ENCODE assay signal across 15 cellular contexts in the genomic region with DNA sequence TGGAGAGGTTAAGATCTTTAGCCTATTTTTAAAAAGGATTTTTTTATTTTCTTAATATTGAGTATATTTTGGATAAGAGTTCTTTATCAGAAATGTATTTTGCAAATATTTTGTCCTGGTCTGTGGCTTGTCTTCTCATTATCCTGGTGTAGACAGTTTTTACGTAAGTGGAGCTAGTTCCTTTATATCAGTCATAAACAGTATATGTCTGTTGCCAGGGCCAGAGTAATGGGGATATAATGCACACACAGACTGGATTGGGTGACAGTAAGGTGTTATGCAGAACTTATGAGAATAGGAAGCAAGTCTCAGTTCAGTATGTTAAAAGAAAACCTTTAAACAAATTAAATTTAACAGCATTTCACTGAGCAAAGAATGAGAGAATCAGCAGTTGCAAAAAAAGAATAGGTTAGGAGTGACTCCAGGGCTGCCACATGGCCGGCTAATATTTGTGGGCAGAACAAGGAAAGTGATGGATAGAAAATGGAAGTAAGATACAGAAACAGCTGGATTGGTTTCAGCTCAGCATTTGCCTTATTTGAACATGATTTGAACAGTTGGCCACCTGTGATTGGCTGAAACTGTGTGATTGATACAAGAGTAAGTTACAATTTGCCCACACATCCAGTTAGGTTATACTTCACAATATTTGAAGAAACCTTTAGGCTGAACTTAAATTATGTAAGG.
DNase-seq lines count a peak whose midpoint lies in the region; ATAC-seq and TF ChIP-seq lines count a peak whose summit lies in the region.
"Had no signal": no experiment of that assay in that cellular context is flagged by ENCODE, and none has a peak within 500 bp of the region (broad histone marks: within the 10 kb centered on the region; RNA-seq: fewer than 3 reads in every experiment).

No MANE protein-coding gene starts in this region.

- intact Hi-C loops in A673 (cut with micrococcal nuclease; ENCODE audit: unreplicated experiment), result no loop called here

- CTCF ChIA-PET in A673 (lab: Charles Lee), result interaction anchor here (1.3 kb wide), 1 partner anchor 172 kb away, joined by 4 read pairs; no protein-coding TSS in a partner anchor

- H3K4me1 ChIP-seq in OCI-LY3 (ENCODE audit: low read length) (peaks cover 36% of the 10 kb centered on the region), A673 (ENCODE audit: insufficient read depth, low read length, poor library complexity, severe bottlenecking) (no peaks in the 10 kb centered on the region)

- no TSS peak for BruUV-seq in A673 (replicated peaks; lab: Mats Ljungman, UMichigan)

- POLR2A ChIA-PET in A673 (lab: Charles Lee; ENCODE audit: low non-redundant PET), result no interaction called here

- ATAC-seq in GM18511 (IDR thresholded peaks at IDR 0.05; ENCODE audit: unreplicated experiment) (peak; percentile 54), GM21367 (IDR thresholded peaks at IDR 0.05; ENCODE audit: unreplicated experiment) (peak; percentile 25), HG03039 (IDR thresholded peaks at IDR 0.05; ENCODE audit: unreplicated experiment) (peak; percentile 26)
- ATAC-seq: CD8-positive, alpha-beta T cell had no signal

- peak overlapping the region; percentile 84 for H3K4me2 ChIP-seq in OCI-LY3 (ENCODE audit: low read length)

- TF ChIP-seq CTCF in OCI-LY3 (IDR thresholded peaks at IDR 0.05; ENCODE audit: low read depth, low read length) (no peak), A673 (conservative IDR thresholded peaks at IDR 0.05; ENCODE audit: low read depth, low read length) (no peak)

- no peak overlapping the region for H2AFZ ChIP-seq in OCI-LY3 (ENCODE audit: low read depth, low read length)

- H3K27ac ChIP-seq in OCI-LY3 (ENCODE audit: low read length) (peak overlapping the region; percentile 96), A673 (ENCODE audit: low read depth, low read length, poor library complexity, severe bottlenecking) (no peak overlapping the region)

- DNase-seq in GM19238 (ENCODE audit: insufficient read length, low spot score), result no peak
- DNase-seq in HCEC 1CT, result no peak
- DNase-seq in A673 (ENCODE audit: low spot score), result no peak
- no peak for DNase-seq in NCI-H2227 (lab: John Stamatoyannopoulos, UW; ENCODE audit: unreplicated experiment)
- DNase-seq: aorta; CD8-positive, alpha-beta T cell; effector CD8-positive, alpha-beta T cell; kidney; NCI-H2171; nephron progenitor cell had no signal

- no peaks in the 10 kb centered on the region for H3K79me2 ChIP-seq in OCI-LY3 (ENCODE audit: low read length)

- H3K27me3 ChIP-seq in OCI-LY3 (ENCODE audit: low read depth, low read length) (no peaks in the 10 kb centered on the region), A673 (replicated peaks; ENCODE audit: insufficient read depth, low read depth, low read length, poor library complexity) (no peaks in the 10 kb centered on the region)

- H3K4me3 ChIP-seq in OCI-LY3 (ENCODE audit: low read length) (peak overlapping the region; percentile 6; the same call in 1 of the 2 replicates), A673 (ENCODE audit: low read depth, low read length, poor library complexity, severe bottlenecking) (no peak overlapping the region)
- H3K4me3 ChIP-seq: skin epidermis had no signal

- H4K20me1 ChIP-seq in OCI-LY3 (ENCODE audit: insufficient read depth, low read length), result no peaks in the 10 kb centered on the region

- H3K9ac ChIP-seq in OCI-LY3 (ENCODE audit: low read length), result peak overlapping the region; percentile 16; the same call in 1 of the 2 replicates

- no peaks in the 10 kb centered on the region for H3K36me3 ChIP-seq in OCI-LY3 (replicated peaks; ENCODE audit: low read depth, low read length)
- no peaks in the 10 kb centered on the region for H3K36me3 ChIP-seq in A673 (ENCODE audit: insufficient read depth, low read length, poor library complexity, severe bottlenecking)

- no peaks in the 10 kb centered on the region for H3K9me3 ChIP-seq in OCI-LY3 (ENCODE audit: insufficient read depth, low read length)
- no peaks in the 10 kb centered on the region for H3K9me3 ChIP-seq in A673 (ENCODE audit: low read depth, low read length, poor library complexity, severe bottlenecking)
